ENCODE assay signal across 13 cellular contexts in genomic region chr16:4323071-4323844, GRCh38. TPM values are rescaled to one million over a fixed set of nuclear protein-coding genes. Genes with fewer than 3 reads are reported as not detected.
DNase-seq lines count a peak whose midpoint lies in the region; ATAC-seq and TF ChIP-seq lines count a peak whose summit lies in the region.
"Had no signal": no experiment of that assay in that cellular context is flagged by ENCODE, and none has a peak within 500 bp of the region (broad histone marks: within the 10 kb centered on the region; RNA-seq: fewer than 3 reads in every experiment).

No MANE protein-coding gene starts in this region.

- peaks cover 76% of the 10 kb centered on the region for H3K79me2 ChIP-seq in parathyroid adenoma

- intact Hi-C loops in Right ventricle myocardium superior (cut with DNase I) (no loop called here), cardiac septum (cut with DNase I) (no loop called here), left cardiac atrium (cut with DNase I) (no loop called here)

- H3K9me3 ChIP-seq in parathyroid adenoma (ENCODE audit: control insufficient read depth, low read length) = no peaks in the 10 kb centered on the region

- H3K9ac ChIP-seq in parathyroid adenoma = no peak overlapping the region

- H3K4me2 ChIP-seq in parathyroid adenoma (ENCODE audit: low read length) = peak overlapping the region; percentile 57

- peak overlapping the region; percentile 91 for H3K27ac ChIP-seq in parathyroid adenoma

- peaks cover 42% of the 10 kb centered on the region for H3K4me1 ChIP-seq in parathyroid adenoma

- H2AFZ ChIP-seq in parathyroid adenoma = peak overlapping the region; percentile 4

- no peak for TF ChIP-seq CTCF in parathyroid adenoma (IDR thresholded peaks at IDR 0.05)

- DNase-seq in Right ventricle myocardium superior (no peak), cardiac septum (ENCODE audit: low spot score) (no peak), left cardiac atrium (no peak), DMS53 treated with DMSO at 0.1 percent for 48 hours (lab: John Stamatoyannopoulos, UW; ENCODE audit: unreplicated experiment) (no peak), NCI-H2107 treated with DMSO at 0.1 percent for 48 hours (lab: John Stamatoyannopoulos, UW; ENCODE audit: unreplicated experiment) (no peak), NCI-H2171 (lab: John Stamatoyannopoulos, UW) (no peak)
- DNase-seq: activated CD4-positive, alpha-beta T cell treated with anti-CD3 and anti-CD28 coated beads for 36 hours; activated naive CD4-positive, alpha-beta T cell treated with Interleukin-2 at 50 U/mL for 16 hours; left colon; NCI-H2029 treated with DMSO at 0.1 percent for 48 hours; SHP77 had no signal

- no peak overlapping the region for H3K4me3 ChIP-seq in parathyroid adenoma (ENCODE audit: low read depth, low read length)

- peak; percentile 37 for ATAC-seq in Right ventricle myocardium superior (ENCODE audit: poor library complexity)
- peak; percentile 5 to 36 for ATAC-seq in left cardiac atrium
- ATAC-seq in GM18858 (IDR thresholded peaks at IDR 0.05; ENCODE audit: unreplicated experiment) = no peak
- ATAC-seq: activated CD4-positive, alpha-beta T cell treated with anti-CD3 and anti-CD28 coated beads for 36 hours had no signal

- no peaks in the 10 kb centered on the region for H3K36me3 ChIP-seq in parathyroid adenoma (ENCODE audit: control insufficient read depth, insufficient read depth, low read length)

- H3K27me3 ChIP-seq in parathyroid adenoma (ENCODE audit: control insufficient read depth, insufficient read depth, low read length) = no peaks in the 10 kb centered on the region

RNA-seq across cellular contexts. Expression of gene GLIS2, which starts 7.4 kb away (rescaled TPM):
- 14.6 TPM for total RNA-seq in Right ventricle myocardium superior
- 31.4 TPM for total RNA-seq in cardiac septum
- total RNA-seq in left cardiac atrium = 10 to 100 TPM; 23.9 to 29.2 TPM

RNA-seq across cellular contexts. Expression of gene PAM16, which starts 27.9 kb away (rescaled TPM):
- total RNA-seq in Right ventricle myocardium superior (74.0 TPM), cardiac septum (43.3 TPM), left cardiac atrium (10 to 100 TPM; 51.0 to 64.3 TPM)

RNA-seq across cellular contexts. Expression of gene VASN, which starts 48.4 kb away (rescaled TPM):
- total RNA-seq in Right ventricle myocardium superior (5.7 TPM), cardiac septum (6.3 TPM), left cardiac atrium (10 to 100 TPM; 10.6 to 20.0 TPM)
- total RNA-seq: activated CD4-positive, alpha-beta T cell treated with anti-CD3 and anti-CD28 coated beads for 36 hours had no signal

RNA-seq across cellular contexts. Expression of gene TFAP4, which starts 50.4 kb away (rescaled TPM):
- total RNA-seq in Right ventricle myocardium superior = 4.0 TPM
- total RNA-seq in cardiac septum = 1.4 TPM
- total RNA-seq in left cardiac atrium = 1 to 10 TPM; 3.7 to 4.2 TPM
